15 cellular contexts compared by ENCODE assay signal in genomic region chr7:139059905-139060304, GRCh38. TPM values are rescaled to one million over a fixed set of nuclear protein-coding genes. Genes with fewer than 3 reads are reported as not detected.
DNase-seq lines count a peak whose midpoint lies in the region; ATAC-seq and TF ChIP-seq lines count a peak whose summit lies in the region.
"Had no signal": no experiment of that assay in that cellular context is flagged by ENCODE, and none has a peak within 500 bp of the region (broad histone marks: within the 10 kb centered on the region; RNA-seq: fewer than 3 reads in every experiment).

No MANE protein-coding gene starts in this region.

- no peak overlapping the region for H2BK15ac ChIP-seq in mesenchymal stem cell (ENCODE audit: low read depth, poor library complexity, severe bottlenecking)

- no peak overlapping the region for H4K91ac ChIP-seq in mesenchymal stem cell (ENCODE audit: low read length)

- 100% methylated on average over 1 of the region's 1 CpG for WGBS in mesenchymal stem cell

- H3K27ac ChIP-seq in DOHH2 (ENCODE audit: low read depth, low read length) (no peak overlapping the region), mesenchymal stem cell (ENCODE audit: low read length, poor library complexity, severe bottlenecking) (no peak overlapping the region)

- peak overlapping the region; percentile 75 for H3K27ac Mint-ChIP-seq in T-helper 2 cell treated with Interferon-gamma antibody and Interleukin-4, amounts not matched to agents 5 μg/mL and 100 μg/mL, for 36 hours
- peak overlapping the region; percentile 20 for H3K27ac Mint-ChIP-seq in activated T-helper 17 cell treated with anti-CD3 and anti-CD28 coated beads, Interleukin-2, amount 50 U/mL, for 72 hours
- peak overlapping the region; percentile 43 for H3K27ac Mint-ChIP-seq in memory B cell

- no peak overlapping the region for H3K9ac ChIP-seq in mesenchymal stem cell (ENCODE audit: low read length)

- H3K4me3 Mint-ChIP-seq in T-helper 2 cell treated with Interferon-gamma antibody and Interleukin-4, amounts not matched to agents 5 μg/mL and 100 μg/mL, for 36 hours = peak overlapping the region; percentile 13
- peak overlapping the region; percentile 17 for H3K4me3 Mint-ChIP-seq in activated T-helper 17 cell treated with anti-CD3 and anti-CD28 coated beads, Interleukin-2, amount 50 U/mL, for 72 hours
- no peak overlapping the region for H3K4me3 Mint-ChIP-seq in memory B cell

- H3K36me3 ChIP-seq in DOHH2 (ENCODE audit: control insufficient read depth, low read length) = peaks cover 56% of the 10 kb centered on the region
- H3K36me3 ChIP-seq in mesenchymal stem cell (ENCODE audit: control insufficient read depth in 1 of 2, insufficient read depth in 2 of 2, low read depth in 1 of 2, low read length in 2 of 2) = peaks cover 20 to 73% of the 10 kb centered on the region in 2 experiments

- no peak overlapping the region for H2BK120ac ChIP-seq in mesenchymal stem cell (ENCODE audit: low read depth, low read length)

- no peaks in the 10 kb centered on the region for H3K9me2 ChIP-seq in DOHH2 (replicated peaks; ENCODE audit: control insufficient read depth, low read length)

- H3K4me1 ChIP-seq in DOHH2 (ENCODE audit: control insufficient read depth, low read length) = peaks cover 12% of the 10 kb centered on the region
- no peaks in the 10 kb centered on the region for H3K4me1 ChIP-seq in mesenchymal stem cell (ENCODE audit: control insufficient read depth, insufficient read depth, low read depth, low read length)

- H3K27me3 ChIP-seq in DOHH2 (ENCODE audit: control insufficient read depth, low read length) (no peaks in the 10 kb centered on the region), mesenchymal stem cell (ENCODE audit: control insufficient read depth in 1 of 2, insufficient read depth in 1 of 2, low read length in 2 of 2) (no peaks in the 10 kb centered on the region)

- no peaks in the 10 kb centered on the region for H3K9me3 Mint-ChIP-seq in T-helper 2 cell treated with Interferon-gamma antibody and Interleukin-4, amounts not matched to agents 5 μg/mL and 100 μg/mL, for 36 hours
- no peaks in the 10 kb centered on the region for H3K9me3 Mint-ChIP-seq in activated T-helper 17 cell treated with anti-CD3 and anti-CD28 coated beads, Interleukin-2, amount 50 U/mL, for 72 hours
- no peaks in the 10 kb centered on the region for H3K9me3 Mint-ChIP-seq in memory B cell

- peaks cover 78% of the 10 kb centered on the region for H3K36me3 Mint-ChIP-seq in T-helper 2 cell treated with Interferon-gamma antibody and Interleukin-4, amounts not matched to agents 5 μg/mL and 100 μg/mL, for 36 hours (ENCODE audit: low read depth)
- H3K36me3 Mint-ChIP-seq in activated T-helper 17 cell treated with anti-CD3 and anti-CD28 coated beads, Interleukin-2, amount 50 U/mL, for 72 hours (ENCODE audit: low read depth) = peaks cover 100% of the 10 kb centered on the region
- peaks cover 34% of the 10 kb centered on the region for H3K36me3 Mint-ChIP-seq in memory B cell

- no peak overlapping the region for H2BK12ac ChIP-seq in mesenchymal stem cell (ENCODE audit: low read length in 2 of 2)

- H3K4me1 Mint-ChIP-seq in T-helper 2 cell treated with Interferon-gamma antibody and Interleukin-4, amounts not matched to agents 5 μg/mL and 100 μg/mL, for 36 hours (ENCODE audit: low read depth) = peaks cover 54% of the 10 kb centered on the region
- H3K4me1 Mint-ChIP-seq in activated T-helper 17 cell treated with anti-CD3 and anti-CD28 coated beads, Interleukin-2, amount 50 U/mL, for 72 hours = peaks cover 39% of the 10 kb centered on the region
- H3K4me1 Mint-ChIP-seq in memory B cell = peaks cover 7% of the 10 kb centered on the region

- peaks cover 15% of the 10 kb centered on the region for H3K79me1 ChIP-seq in mesenchymal stem cell (replicated peaks; ENCODE audit: low read length, poor library complexity, severe bottlenecking)

- H3K4me2 ChIP-seq in DOHH2 (ENCODE audit: low read length) = peak overlapping the region; percentile 33
- H3K4me2 ChIP-seq in mesenchymal stem cell (ENCODE audit: low read length, poor library complexity, severe bottlenecking) = no peak overlapping the region

- no peak overlapping the region for H2AFZ ChIP-seq in mesenchymal stem cell (ENCODE audit: low read depth, low read length)

- no peak overlapping the region for H3K14ac ChIP-seq in mesenchymal stem cell (ENCODE audit: low read length in 2 of 2)

- no peak for TF ChIP-seq CTCF in DOHH2 (IDR thresholded peaks at IDR 0.05; ENCODE audit: low read depth, low read length, poor library complexity, severe bottlenecking)

- H2BK5ac ChIP-seq in mesenchymal stem cell (ENCODE audit: low read depth, low read length, poor library complexity, severe bottlenecking) = no peak overlapping the region

- no peak overlapping the region for H3K23ac ChIP-seq in mesenchymal stem cell (ENCODE audit: low read length in 2 of 2)

- no peak overlapping the region for H3K18ac ChIP-seq in mesenchymal stem cell (ENCODE audit: low read depth in 1 of 2, low read length in 2 of 2)

- no peak for ATAC-seq in activated T-helper 17 cell treated with anti-CD3 and anti-CD28 coated beads, Interleukin-2, amount 50 U/mL, for 72 hours (replicated peaks)
- no peak for ATAC-seq in memory B cell (ENCODE audit: low read depth)
- no peak for ATAC-seq in HG02884 (IDR thresholded peaks at IDR 0.05; ENCODE audit: unreplicated experiment)
- no peak for ATAC-seq in HG02588 (IDR thresholded peaks at IDR 0.05; ENCODE audit: unreplicated experiment)

- H3K9me3 ChIP-seq in DOHH2 (ENCODE audit: control insufficient read depth, insufficient read depth, low read length) (no peaks in the 10 kb centered on the region), mesenchymal stem cell (ENCODE audit: control insufficient read depth, low read length) (no peaks in the 10 kb centered on the region)

- H3F3A ChIP-seq in DOHH2 (ENCODE audit: control insufficient read depth, insufficient read depth) = 0 out of 2 replicates have a peak, but pooled peaks cover 2% of the 10 kb centered on the region

- H4K8ac ChIP-seq in mesenchymal stem cell (ENCODE audit: low read length) = no peak overlapping the region

- H3K4ac ChIP-seq in mesenchymal stem cell (ENCODE audit: low read depth in 1 of 2, low read length in 2 of 2) = no peak overlapping the region

- no peak for DNase-seq in T-helper 2 cell treated with Interferon-gamma antibody and Interleukin-4, amounts not matched to agents 5 μg/mL and 100 μg/mL, for 36 hours (ENCODE audit: low spot score)
- DNase-seq in T-helper 2 cell = no peak
- DNase-seq in memory B cell (ENCODE audit: low spot score in 2 of 2) = no peak
- DNase-seq in mesenchymal stem cell = no peak
- DNase-seq: anterior cingulate cortex; GOT3; NCI-H1694; NCI-H446; stimulated activated CD4-positive, alpha-beta T cell treated with anti-CD3 and anti-CD28 coated beads, Interleukin-4, amount 100 ng/mL, for 24 hours; trophoblast cell had no signal

- H3K79me2 ChIP-seq in DOHH2 (ENCODE audit: control insufficient read depth, low read length) = no peaks in the 10 kb centered on the region

- H4K20me1 ChIP-seq in DOHH2 (ENCODE audit: control insufficient read depth, insufficient read depth, low read depth, low read length) = no peaks in the 10 kb centered on the region; the same call in 1 of the 2 replicates

- H3K4me3 ChIP-seq in DOHH2 (ENCODE audit: low read length) (no peak overlapping the region), mesenchymal stem cell (ENCODE audit: insufficient read depth in 1 of 2, low read depth in 1 of 2, low read length in 2 of 2) (no peak overlapping the region)

- H3K27me3 Mint-ChIP-seq in T-helper 2 cell treated with Interferon-gamma antibody and Interleukin-4, amounts not matched to agents 5 μg/mL and 100 μg/mL, for 36 hours (ENCODE audit: low read depth) = no peaks in the 10 kb centered on the region
- no peaks in the 10 kb centered on the region for H3K27me3 Mint-ChIP-seq in activated T-helper 17 cell treated with anti-CD3 and anti-CD28 coated beads, Interleukin-2, amount 50 U/mL, for 72 hours
- H3K27me3 Mint-ChIP-seq in memory B cell = no peaks in the 10 kb centered on the region

- H2AK5ac ChIP-seq in mesenchymal stem cell (ENCODE audit: low read length, severe bottlenecking) = no peak overlapping the region

RNA-seq across cellular contexts. Expression of gene ZC3HAV1L, which starts 24.1 kb away (rescaled TPM):
- 10 to 100 TPM; 23.6 to 32.4 TPM for total RNA-seq in activated T-helper 17 cell treated with anti-CD3 and anti-CD28 coated beads, Interleukin-2, amount 50 U/mL, for 72 hours
- 11.3 TPM for polyA plus RNA-seq in mesenchymal stem cell (2013, experiment 1 of 2)
- 11.3 TPM for polyA plus RNA-seq in mesenchymal stem cell (2013, experiment 2 of 2)
- total RNA-seq: A172 had no signal

RNA-seq across cellular contexts. Expression of gene ZC3HAV1, which starts 49.6 kb away (rescaled TPM):
- 100 to 1,000 TPM; 111 to 150 TPM for total RNA-seq in activated T-helper 17 cell treated with anti-CD3 and anti-CD28 coated beads, Interleukin-2, amount 50 U/mL, for 72 hours
- polyA plus RNA-seq in mesenchymal stem cell (2013, experiment 1 of 2) = 26.4 TPM
- 25.0 TPM for polyA plus RNA-seq in mesenchymal stem cell (2013, experiment 2 of 2)

Comparison
In these comparisons a context has a peak if more than half of its experiments do, and no peak if none do; other contexts are left out.
1. H3K27ac Mint-ChIP-seq: peak in every context shown above with its lines; median percentile 75 in T-helper 2 cell treated with Interferon-gamma antibody and Interleukin-4, amounts not matched to agents 5 μg/mL and 100 μg/mL, for 36 hours; 43 in memory B cell; 20 in activated T-helper 17 cell treated with anti-CD3 and anti-CD28 coated beads, Interleukin-2, amount 50 U/mL, for 72 hours.